In genomic region chr7:18257711-18258110, GRCh38 we compare ENCODE assay signal across 16 cellular contexts.
DNase-seq lines count a peak whose midpoint lies in the region; ATAC-seq and TF ChIP-seq lines count a peak whose summit lies in the region.
"Had no signal": no experiment of that assay in that cellular context is flagged by ENCODE, and none has a peak within 500 bp of the region (broad histone marks: within the 10 kb centered on the region; RNA-seq: fewer than 3 reads in every experiment).

No MANE protein-coding gene starts in this region.

- in situ Hi-C loops in GM23248 (cut with MboI) = no loop called here

- H3K36me3 ChIP-seq in GM23248 (ENCODE audit: low read depth) (no peaks in the 10 kb centered on the region), SK-N-SH (replicated peaks in 1 of 2; ENCODE audit: control insufficient read depth in 1 of 2, insufficient read depth in 2 of 2, low read length in 1 of 2) (no peaks in the 10 kb centered on the region), fibroblast of lung (ENCODE audit: control insufficient read depth, insufficient read depth, low read length) (no peaks in the 10 kb centered on the region), suprapubic skin (no peaks in the 10 kb centered on the region)
- H3K36me3 ChIP-seq: ovary had no signal

- POLR2A ChIA-PET in SK-N-SH (lab: Yijun Ruan, JAX) = no interaction called here

- CTCF ChIA-PET in SK-N-SH (lab: Yijun Ruan, JAX) = no interaction called here

- H3F3A ChIP-seq in GM23248 (ENCODE audit: insufficient read depth) = no peaks in the 10 kb centered on the region
- no peaks in the 10 kb centered on the region for H3F3A ChIP-seq in SK-N-SH (replicated peaks; ENCODE audit: insufficient read depth)

- H3K79me2 ChIP-seq in GM23248 (ENCODE audit: insufficient read depth) (no peaks in the 10 kb centered on the region), SK-N-SH (ENCODE audit: insufficient read depth) (no peaks in the 10 kb centered on the region), fibroblast of lung (ENCODE audit: control insufficient read depth, insufficient read depth, low read length) (no peaks in the 10 kb centered on the region)

- H3K9ac ChIP-seq in GM23248 = no peak overlapping the region
- no peak overlapping the region for H3K9ac ChIP-seq in SK-N-SH
- H3K9ac ChIP-seq in fibroblast of lung (ENCODE audit: insufficient read depth, low read length) = no peak overlapping the region
- H3K9ac ChIP-seq: KMS-11 had no signal

- H3K27me3 ChIP-seq in GM23248 (replicated peaks; ENCODE audit: insufficient read depth) = no peaks in the 10 kb centered on the region
- no peaks in the 10 kb centered on the region for H3K27me3 ChIP-seq in SK-N-SH (ENCODE audit: insufficient read depth)
- H3K27me3 ChIP-seq in fibroblast of lung (ENCODE audit: control insufficient read depth, insufficient read depth, low read length) = no peaks in the 10 kb centered on the region
- no peaks in the 10 kb centered on the region for H3K27me3 ChIP-seq in suprapubic skin
- H3K27me3 ChIP-seq: ovary had no signal

- TF ChIP-seq CTCF in SK-N-SH (IDR thresholded peaks at IDR 0.05) = no peak
- TF ChIP-seq CTCF in fibroblast of lung (conservative IDR thresholded peaks at IDR 0.05 in 1 of 2, IDR thresholded peaks at IDR 0.05 in 1 of 2; ENCODE audit: low read depth in 1 of 2, low read length in 2 of 2) = no peak
- no peak for TF ChIP-seq CTCF in suprapubic skin (IDR thresholded peaks at IDR 0.05)

- DNase-seq in GM23248 (peak; percentile 52), SK-N-SH (no peak), fibroblast of lung (ENCODE audit: low read depth in 2 of 2) (peak; percentile 18 to 48), non-pigmented ciliary epithelial cell (ENCODE audit: low read depth) (peak; percentile 20), suprapubic skin (ENCODE audit: low spot score in 2 of 2) (no peak), erythroblast (lab: John Stamatoyannopoulos, UW) (no peak)
- DNase-seq in stimulated activated effector memory CD8-positive, alpha-beta T cell treated with anti-CD3 and anti-CD28 coated beads, Interleukin-12 subunit alpha, Interleukin-12 subunit beta, amount 100 ng/mL, for 72 hours (ENCODE audit: low spot score in 2 of 2) = no peak
- DNase-seq: activated CD4-positive, alpha-beta T cell treated with anti-CD3 and anti-CD28 coated beads, Interleukin-2, amount 10 ng/mL, durations not matched to agents 7 days and 5 days; activated T-cell treated with anti-CD3 and anti-CD28 coated beads, Interleukin-2, amount 50 U/mL, for 48 hours; central memory CD4-positive, alpha-beta T cell; effector memory CD8-positive, alpha-beta T cell; NCI-H1694; ovary had no signal

- H3K4me1 ChIP-seq in GM23248 (ENCODE audit: insufficient read depth) (no peaks in the 10 kb centered on the region), SK-N-SH (ENCODE audit: control insufficient read depth in 1 of 2, insufficient read depth in 2 of 2, low read depth in 1 of 2, low read length in 1 of 2) (no peaks in the 10 kb centered on the region), fibroblast of lung (ENCODE audit: control insufficient read depth, extremely low read depth, insufficient read depth, low read length) (no peaks in the 10 kb centered on the region), suprapubic skin (no peaks in the 10 kb centered on the region)

- TF ChIP-seq EP300 in SK-N-SH (IDR thresholded peaks at IDR 0.05; ENCODE audit: borderline replicate concordance in 1 of 2, low read depth in 1 of 2, low read length in 1 of 2) (no peak), suprapubic skin (IDR thresholded peaks at IDR 0.05) (no peak)

- H2AFZ ChIP-seq in GM23248 (no peak overlapping the region), SK-N-SH (ENCODE audit: low read depth) (no peak overlapping the region), fibroblast of lung (ENCODE audit: low read length) (no peak overlapping the region)

- TF ChIP-seq RAD21 in SK-N-SH (IDR thresholded peaks at IDR 0.05; ENCODE audit: low read length) = no peak

- H3K9me2 ChIP-seq in GM23248 (ENCODE audit: insufficient read depth) (no peaks in the 10 kb centered on the region; the same call in 1 of the 2 replicates), SK-N-SH (no peaks in the 10 kb centered on the region)

- H4K20me1 ChIP-seq in GM23248 (ENCODE audit: insufficient read depth) (no peaks in the 10 kb centered on the region), SK-N-SH (ENCODE audit: insufficient read depth) (no peaks in the 10 kb centered on the region), fibroblast of lung (ENCODE audit: control insufficient read depth, extremely low read depth, insufficient read depth, low read length) (no peaks in the 10 kb centered on the region)

- 19 to 25% methylated on average over 2 of the region's 2 CpGs for WGBS in GM23248 (ENCODE audit: low coverage in 1 of 2, low lambda C conversion rate in 2 of 2, missing lambda C conversion rate in 2 of 2), 2 experiments
- WGBS in SK-N-SH (ENCODE audit: low lambda C conversion rate) = 13% methylated on average over 2 of the region's 2 CpGs
- 53% methylated on average over 2 of the region's 2 CpGs for WGBS in suprapubic skin

- H3K9me3 ChIP-seq in GM23248 (ENCODE audit: low read depth) (no peaks in the 10 kb centered on the region), SK-N-SH (peaks cover 7% of the 10 kb centered on the region; the same call in 1 of the 2 replicates), fibroblast of lung (ENCODE audit: control insufficient read depth, insufficient read depth, low read depth, low read length) (no peaks in the 10 kb centered on the region), suprapubic skin (peaks cover 9% of the 10 kb centered on the region)
- H3K9me3 ChIP-seq: ovary had no signal

- H3K4me3 Mint-ChIP-seq in stimulated activated effector memory CD8-positive, alpha-beta T cell treated with anti-CD3 and anti-CD28 coated beads, Interleukin-12 subunit alpha, Interleukin-12 subunit beta, amount 100 ng/mL, for 72 hours = no peak overlapping the region
- H3K4me3 Mint-ChIP-seq: activated CD4-positive, alpha-beta T cell treated with anti-CD3 and anti-CD28 coated beads, Interleukin-2, amount 10 ng/mL, durations not matched to agents 7 days and 5 days; effector memory CD8-positive, alpha-beta T cell had no signal

- H3K27ac Mint-ChIP-seq in stimulated activated effector memory CD8-positive, alpha-beta T cell treated with anti-CD3 and anti-CD28 coated beads, Interleukin-12 subunit alpha, Interleukin-12 subunit beta, amount 100 ng/mL, for 72 hours = no peak overlapping the region
- H3K27ac Mint-ChIP-seq: activated CD4-positive, alpha-beta T cell treated with anti-CD3 and anti-CD28 coated beads, Interleukin-2, amount 10 ng/mL, durations not matched to agents 7 days and 5 days; effector memory CD8-positive, alpha-beta T cell had no signal

- ATAC-seq in stimulated activated effector memory CD8-positive, alpha-beta T cell treated with anti-CD3 and anti-CD28 coated beads, Interleukin-12 subunit alpha, Interleukin-12 subunit beta, amount 100 ng/mL, for 72 hours = no peak
- no peak for ATAC-seq in HG03439 (IDR thresholded peaks at IDR 0.05; ENCODE audit: unreplicated experiment)
- ATAC-seq: effector memory CD8-positive, alpha-beta T cell had no signal

- H3K27ac ChIP-seq in GM23248 (no peak overlapping the region), SK-N-SH (ENCODE audit: low read depth in 2 of 2, low read length in 1 of 2) (no peak overlapping the region), fibroblast of lung (ENCODE audit: insufficient read depth, low read length) (no peak overlapping the region), suprapubic skin (no peak overlapping the region)
- H3K27ac ChIP-seq: HL-60, KMS-11, ovary had no signal

- no peak for TF ChIP-seq POLR2A in suprapubic skin (IDR thresholded peaks at IDR 0.05)
- no peak for TF ChIP-seq POLR2A in erythroblast (IDR thresholded peaks at IDR 0.05; ENCODE audit: low read length)

- no peaks in the 10 kb centered on the region for H3K4me1 Mint-ChIP-seq in stimulated activated effector memory CD8-positive, alpha-beta T cell treated with anti-CD3 and anti-CD28 coated beads, Interleukin-12 subunit alpha, Interleukin-12 subunit beta, amount 100 ng/mL, for 72 hours
- H3K4me1 Mint-ChIP-seq: activated CD4-positive, alpha-beta T cell treated with anti-CD3 and anti-CD28 coated beads, Interleukin-2, amount 10 ng/mL, durations not matched to agents 7 days and 5 days had no signal

- H3K36me3 Mint-ChIP-seq in stimulated activated effector memory CD8-positive, alpha-beta T cell treated with anti-CD3 and anti-CD28 coated beads, Interleukin-12 subunit alpha, Interleukin-12 subunit beta, amount 100 ng/mL, for 72 hours = no peaks in the 10 kb centered on the region

- no peak overlapping the region for H3K4me2 ChIP-seq in GM23248 (ENCODE audit: unreplicated experiment)
- no peak overlapping the region for H3K4me2 ChIP-seq in SK-N-SH
- no peak overlapping the region for H3K4me2 ChIP-seq in fibroblast of lung (ENCODE audit: extremely low read depth, insufficient read depth, low read length)
- H3K4me2 ChIP-seq: KMS-11 had no signal

- H3K9me3 Mint-ChIP-seq in stimulated activated effector memory CD8-positive, alpha-beta T cell treated with anti-CD3 and anti-CD28 coated beads, Interleukin-12 subunit alpha, Interleukin-12 subunit beta, amount 100 ng/mL, for 72 hours = peaks cover 14% of the 10 kb centered on the region

- no peak overlapping the region for H3K4me3 ChIP-seq in GM23248
- H3K4me3 ChIP-seq in SK-N-SH (ENCODE audit: low read depth in 2 of 2, low read length in 1 of 2) = no peak overlapping the region
- H3K4me3 ChIP-seq in fibroblast of lung (replicated peaks in 1 of 4; ENCODE audit: control extremely low read depth in 1 of 4, insufficient read depth in 1 of 4, low read depth in 3 of 4, low read length in 4 of 4) = no peak overlapping the region
- no peak overlapping the region for H3K4me3 ChIP-seq in suprapubic skin
- H3K4me3 ChIP-seq: ovary had no signal

TF ChIP-seq in SK-N-SH, 30 proteins besides CTCF, POLR2A, EP300 and RAD21:
- TF ChIP-seq RFX5 (IDR thresholded peaks at IDR 0.05; ENCODE audit: low read length) = peak; percentile 95
- TF ChIP-seq USF1 (IDR thresholded peaks at IDR 0.05; ENCODE audit: borderline replicate concordance, low read depth) = no peak

Comparison
In these comparisons a context has a peak if more than half of its experiments do, and no peak if none do; other contexts are left out.
1. DNase-seq: peak in GM23248 (single experiment), fibroblast of lung (2 of 2) and non-pigmented ciliary epithelial cell (single experiment); none in SK-N-SH (single experiment), stimulated activated effector memory CD8-positive, alpha-beta T cell treated with anti-CD3 and anti-CD28 coated beads, Interleukin-12 subunit alpha, Interleukin-12 subunit beta, amount 100 ng/mL, for 72 hours (0 of 2), suprapubic skin (0 of 2) and erythroblast (0 of 2).